2 cellular contexts compared by ENCODE assay signal in genomic region chr6:168267779-168268178, GRCh38. TPM values are rescaled to one million over a fixed set of nuclear protein-coding genes. Genes with fewer than 3 reads are reported as not detected.
"Had no signal": no experiment of that assay in that cellular context is flagged by ENCODE, and none has a peak within 500 bp of the region (broad histone marks: within the 10 kb centered on the region; RNA-seq: fewer than 3 reads in every experiment).

No MANE protein-coding gene starts in this region.

RNA-seq across cellular contexts. Expression of gene DACT2, which starts 51.8 kb away (rescaled TPM):
- total RNA-seq: G401, GM12878 had no signal
- polyA plus RNA-seq: GM12878 had no signal
